In genomic region chr1:235367000-235367908, GRCh38 we compare ENCODE assay signal across 1 cellular context.
TF ChIP-seq lines count a peak whose summit lies in the region.

TBCE (plus strand) TSS chr1:235367427; CDS start chr1:235380050, 12,623 bp downstream.

TF ChIP-seq in HepG2, 621 proteins besides CTCF, POLR2A, EP300 and RAD21 (continued from another document and continues in another):
- peak; percentile 89 for TF ChIP-seq ZNF687 (CRISPR knock-in tag; IDR thresholded peaks at IDR 0.05)
- 0 out of 2 replicates have a peak, but pooled peaks have one; percentile 32 for TF ChIP-seq TIGD3 (CRISPR knock-in tag; IDR thresholded peaks at IDR 0.05; ENCODE audit: borderline replicate concordance)
- TF ChIP-seq ZNF530 (CRISPR knock-in tag; IDR thresholded peaks at IDR 0.05; ENCODE audit: low read depth): no peak
- no peak for TF ChIP-seq TFDP1 (CRISPR knock-in tag; IDR thresholded peaks at IDR 0.05; ENCODE audit: borderline replicate concordance)
- TF ChIP-seq SMAD1 (CRISPR knock-in tag; IDR thresholded peaks at IDR 0.05; ENCODE audit: borderline replicate concordance, low read depth): 0 out of 2 replicates have a peak, but pooled peaks have one; percentile 68
- peak; percentile 63 for TF ChIP-seq SRSF1 (optimal IDR thresholded peaks at IDR 0.05; ENCODE audit: low read depth, low read length)
- TF ChIP-seq KDM3A (CRISPR knock-in tag; IDR thresholded peaks at IDR 0.05; ENCODE audit: low read depth): no peak
- no peak for TF ChIP-seq PAF1 (CRISPR knock-in tag; IDR thresholded peaks at IDR 0.05)
- peak; percentile 83 for TF ChIP-seq ERF (CRISPR knock-in tag; IDR thresholded peaks at IDR 0.05)
- no peak for TF ChIP-seq ZNF160 (CRISPR knock-in tag; IDR thresholded peaks at IDR 0.05)
- no peak for TF ChIP-seq MAF1 (CRISPR knock-in tag; IDR thresholded peaks at IDR 0.05; ENCODE audit: borderline replicate concordance)
- no peak for TF ChIP-seq MIER3 (CRISPR knock-in tag; IDR thresholded peaks at IDR 0.05; ENCODE audit: borderline replicate concordance)
- no peak for TF ChIP-seq ZNF720 (CRISPR knock-in tag; IDR thresholded peaks at IDR 0.05)
- no peak for TF ChIP-seq ISL2 (CRISPR knock-in tag; IDR thresholded peaks at IDR 0.05)
- no peak for TF ChIP-seq IRX3 (CRISPR knock-in tag; IDR thresholded peaks at IDR 0.05; ENCODE audit: borderline replicate concordance, low read depth)
- TF ChIP-seq MED1 (CRISPR knock-in tag; IDR thresholded peaks at IDR 0.05): no peak; the same call in 1 of the 2 replicates
- TF ChIP-seq MZF1 (CRISPR knock-in tag; IDR thresholded peaks at IDR 0.05; ENCODE audit: borderline replicate concordance): 0 out of 2 replicates have a peak, but pooled peaks have one; percentile 62
- TF ChIP-seq THAP11 (CRISPR knock-in tag; IDR thresholded peaks at IDR 0.05): peak; percentile 81
- TF ChIP-seq BCL3 (CRISPR knock-in tag; IDR thresholded peaks at IDR 0.05): no peak
- peak; percentile 30; the same call in 1 of the 2 replicates for TF ChIP-seq CREB1 (IDR thresholded peaks at IDR 0.05)
- peak; percentile 66 for TF ChIP-seq CREB1 (CRISPR knock-in tag; IDR thresholded peaks at IDR 0.05)
- TF ChIP-seq ZSCAN20 (CRISPR knock-in tag; IDR thresholded peaks at IDR 0.05; ENCODE audit: borderline replicate concordance): peak; percentile 18; the same call in 1 of the 2 replicates
- TF ChIP-seq ZNF580 (CRISPR knock-in tag; IDR thresholded peaks at IDR 0.05; ENCODE audit: borderline replicate concordance, low read depth): 0 out of 2 replicates have a peak, but pooled peaks have one; percentile 47
- no peak for TF ChIP-seq XBP1 (CRISPR knock-in tag; IDR thresholded peaks at IDR 0.05)
- peak; percentile 75 for TF ChIP-seq NFYC (CRISPR knock-in tag; IDR thresholded peaks at IDR 0.05)
- no peak; the same call in 1 of the 2 replicates for TF ChIP-seq ZFP37 (CRISPR knock-in tag; IDR thresholded peaks at IDR 0.05; ENCODE audit: borderline replicate concordance)
- TF ChIP-seq HOXA5 (CRISPR knock-in tag; IDR thresholded peaks at IDR 0.05): peak; percentile 45; the same call in 1 of the 2 replicates
- TF ChIP-seq ZNF558 (CRISPR knock-in tag; IDR thresholded peaks at IDR 0.05; ENCODE audit: borderline replicate concordance): peak; percentile 55; the same call in 1 of the 2 replicates
- TF ChIP-seq MIXL1 (CRISPR knock-in tag; IDR thresholded peaks at IDR 0.05): 0 out of 2 replicates have a peak, but pooled peaks have one; percentile 10
- TF ChIP-seq ARNT2 (CRISPR knock-in tag; IDR thresholded peaks at IDR 0.05; ENCODE audit: low read depth): 0 out of 2 replicates have a peak, but pooled peaks have one; percentile 26
- no peak for TF ChIP-seq ZNF816 (CRISPR knock-in tag; IDR thresholded peaks at IDR 0.05; ENCODE audit: borderline replicate concordance)
- peak; percentile 70 for TF ChIP-seq HNRNPLL (IDR thresholded peaks at IDR 0.05; ENCODE audit: low read depth, low read length, poor library complexity, severe bottlenecking)
- no peak for TF ChIP-seq HINFP (CRISPR knock-in tag; IDR thresholded peaks at IDR 0.05; ENCODE audit: low read depth)
- no peak for TF ChIP-seq TRIM24 (CRISPR knock-in tag; IDR thresholded peaks at IDR 0.05)
- no peak for TF ChIP-seq ZNF782 (CRISPR knock-in tag; IDR thresholded peaks at IDR 0.05; ENCODE audit: borderline replicate concordance)
- peak; percentile 60 for TF ChIP-seq MXD4 (CRISPR knock-in tag; IDR thresholded peaks at IDR 0.05)
- 0 out of 2 replicates have a peak, but pooled peaks have one; percentile 28 for TF ChIP-seq ARNTL (CRISPR knock-in tag; IDR thresholded peaks at IDR 0.05)
- peak; percentile 42; the same call in 1 of the 2 replicates for TF ChIP-seq GATA4 (IDR thresholded peaks at IDR 0.05; ENCODE audit: borderline replicate concordance, low read depth)
- peak; percentile 51 for TF ChIP-seq PHF20 (CRISPR knock-in tag; IDR thresholded peaks at IDR 0.05)
- TF ChIP-seq AFF4 (CRISPR knock-in tag; IDR thresholded peaks at IDR 0.05): no peak
- peak; percentile 78; the same call in 1 of the 2 replicates for TF ChIP-seq ZNF616 (CRISPR knock-in tag; IDR thresholded peaks at IDR 0.05; ENCODE audit: low read depth)
- TF ChIP-seq ZNF383 (CRISPR knock-in tag; IDR thresholded peaks at IDR 0.05; ENCODE audit: borderline replicate concordance): no peak
- no peak for TF ChIP-seq SETDB1 (CRISPR knock-in tag; IDR thresholded peaks at IDR 0.05; ENCODE audit: borderline replicate concordance)
- TF ChIP-seq MAZ (IDR thresholded peaks at IDR 0.05; ENCODE audit: borderline replicate concordance, low read depth, low read length): peak; percentile 64; the same call in 1 of the 2 replicates
- TF ChIP-seq MAZ (CRISPR knock-in tag; IDR thresholded peaks at IDR 0.05; ENCODE audit: low read depth): peak; percentile 56; the same call in 1 of the 2 replicates
- TF ChIP-seq SP140L (CRISPR knock-in tag; IDR thresholded peaks at IDR 0.05; ENCODE audit: borderline replicate concordance): no peak
- TF ChIP-seq ETS1 (CRISPR knock-in tag; IDR thresholded peaks at IDR 0.05): no peak
